Comparison of ENCODE assay signal across 2 cellular contexts in the genomic region with DNA sequence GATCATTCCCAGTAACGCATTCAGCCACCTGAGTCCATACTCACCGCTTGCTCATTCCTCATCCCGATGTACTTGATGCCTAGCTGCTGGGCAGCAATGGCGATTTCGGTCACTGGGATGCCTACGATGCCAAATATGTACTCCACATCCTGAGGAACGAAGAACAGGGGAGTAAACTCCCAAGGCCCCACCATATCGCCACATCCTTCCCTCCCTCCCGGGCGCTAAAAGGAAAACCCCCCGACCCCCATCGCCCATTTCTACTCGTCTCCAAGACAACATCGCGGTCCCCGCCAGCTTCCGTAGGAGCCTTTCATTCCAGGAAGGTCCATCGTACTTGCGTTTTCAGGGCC.
TF ChIP-seq lines count a peak whose summit lies in the region.

No MANE protein-coding gene starts in this region.

TF ChIP-seq in H1, 55 proteins besides CTCF, POLR2A, EP300 and RAD21:
- no peak for TF ChIP-seq JUN (IDR thresholded peaks at IDR 0.05; ENCODE audit: low read depth, low read length)
- no peak for TF ChIP-seq SIN3A (conservative IDR thresholded peaks at IDR 0.05 in 1 of 2, IDR thresholded peaks at IDR 0.05 in 1 of 2; ENCODE audit: low read depth in 1 of 2, low read length in 2 of 2)
- no peak for TF ChIP-seq SP1 (IDR thresholded peaks at IDR 0.05; ENCODE audit: low read depth, low read length)
- TF ChIP-seq CHD1 (IDR thresholded peaks at IDR 0.05; ENCODE audit: low read depth, low read length) = no peak
- TF ChIP-seq EGR1 (IDR thresholded peaks at IDR 0.05; ENCODE audit: borderline replicate concordance, low read depth, low read length) = no peak
- TF ChIP-seq RNF2 (IDR thresholded peaks at IDR 0.05; ENCODE audit: borderline replicate concordance, low read depth, low read length, missing control alignments, poor library complexity, severe bottlenecking) = no peak
- no peak for TF ChIP-seq GTF2F1 (IDR thresholded peaks at IDR 0.05; ENCODE audit: borderline replicate concordance, low read depth, low read length)

TF ChIP-seq in HEK293T, 16 proteins besides CTCF, POLR2A, EP300 and RAD21:
- TF ChIP-seq HDGF (IDR thresholded peaks at IDR 0.05; ENCODE audit: borderline replicate concordance) = no peak
- TF ChIP-seq ZNF384 (IDR thresholded peaks at IDR 0.05) = no peak
- no peak for TF ChIP-seq BHLHE40 (IDR thresholded peaks at IDR 0.05; ENCODE audit: borderline replicate concordance)
- no peak for TF ChIP-seq ARNT (IDR thresholded peaks at IDR 0.05)
- no peak for TF ChIP-seq CTBP1 (IDR thresholded peaks at IDR 0.05; ENCODE audit: borderline replicate concordance)
- no peak for TF ChIP-seq ELF4 (IDR thresholded peaks at IDR 0.05)
- no peak for TF ChIP-seq FOXA1 (IDR thresholded peaks at IDR 0.05)
